ENCODE assay signal across 8 cellular contexts in genomic region chr14:68843471-68844209, GRCh38. TPM values are rescaled to one million over a fixed set of nuclear protein-coding genes. Genes with fewer than 3 reads are reported as not detected.
DNase-seq lines count a peak whose midpoint lies in the region; ATAC-seq and TF ChIP-seq lines count a peak whose summit lies in the region.

No MANE protein-coding gene starts in this region.

- DNase-seq in GM12864 (ENCODE audit: low read depth) (no peak), NAMALWA (ENCODE audit: low spot score) (peak; percentile 57), T-cell (peak; percentile 46 to 80 (median 69)), left ventricle myocardium superior (peak; percentile 89), putamen (ENCODE audit: low spot score) (peak; percentile 30), upper lobe of right lung (peak; percentile 88)
- DNase-seq in activated naive CD8-positive, alpha-beta T cell treated with anti-CD3 and anti-CD28 coated beads, Interleukin-2, amount 50 U/mL, for 24 hours: peak; percentile 85

- no peaks in the 10 kb centered on the region for H3K9me3 Mint-ChIP-seq in T-cell
- H3K9me3 Mint-ChIP-seq in activated naive CD8-positive, alpha-beta T cell treated with anti-CD3 and anti-CD28 coated beads, Interleukin-2, amount 50 U/mL, for 24 hours: no peaks in the 10 kb centered on the region

- H3K27me3 ChIP-seq in upper lobe of right lung: peaks cover 3% of the 10 kb centered on the region

- H3K36me3 Mint-ChIP-seq in T-cell: peaks cover 8% of the 10 kb centered on the region
- H3K36me3 Mint-ChIP-seq in activated naive CD8-positive, alpha-beta T cell treated with anti-CD3 and anti-CD28 coated beads, Interleukin-2, amount 50 U/mL, for 24 hours (ENCODE audit: low read depth): peaks cover 4% of the 10 kb centered on the region

- POLR2A ChIA-PET in T-cell (lab: Charles Lee): no interaction called here

- H3K9me3 ChIP-seq in upper lobe of right lung: no peaks in the 10 kb centered on the region

- H3K4me3 ChIP-seq in GM12864 (ENCODE audit: low read depth, low read length) (no peak overlapping the region), upper lobe of right lung (peak overlapping the region; percentile 34)

- H3K4me3 Mint-ChIP-seq in T-cell: peak overlapping the region; percentile 25 to 50 (median 37)
- peak overlapping the region; percentile 35 for H3K4me3 Mint-ChIP-seq in activated naive CD8-positive, alpha-beta T cell treated with anti-CD3 and anti-CD28 coated beads, Interleukin-2, amount 50 U/mL, for 24 hours

- ATAC-seq in T-cell (replicated peaks in 1 of 4) (peak; percentile 61 to 89 (median 82)), left ventricle myocardium superior (peak; percentile 92), upper lobe of right lung (peak; percentile 97), GM21526 (IDR thresholded peaks at IDR 0.05; ENCODE audit: low FRiP score, unreplicated experiment) (no peak)
- peak; percentile 72 for ATAC-seq in activated naive CD8-positive, alpha-beta T cell treated with anti-CD3 and anti-CD28 coated beads, Interleukin-2, amount 50 U/mL, for 24 hours

- intact Hi-C loops in left ventricle myocardium superior (cut with micrococcal nuclease) (no loop called here), upper lobe of right lung (cut with DNase I) (no loop called here)

- no peaks in the 10 kb centered on the region for H3K36me3 ChIP-seq in upper lobe of right lung

- no peak overlapping the region for H3K27ac ChIP-seq in upper lobe of right lung

- CTCF ChIA-PET in T-cell (lab: Charles Lee): interaction anchor here (0.6 to 2.6 kb wide), 37 partner anchors 11 to 1065 kb away, joined by 3 to 16 read pairs (median 4); no protein-coding TSS in a partner anchor

- H3K4me1 ChIP-seq in upper lobe of right lung: peaks cover 4% of the 10 kb centered on the region

- TF ChIP-seq CTCF in GM12864 (IDR thresholded peaks at IDR 0.05; ENCODE audit: low read depth, low read length, missing control alignments) (peak; percentile 92), upper lobe of right lung (IDR thresholded peaks at IDR 0.05) (peak; percentile 96)

- peaks cover 19 to 32% (median 20%) of the 10 kb centered on the region in 3 donors for H3K4me1 Mint-ChIP-seq in T-cell
- H3K4me1 Mint-ChIP-seq in activated naive CD8-positive, alpha-beta T cell treated with anti-CD3 and anti-CD28 coated beads, Interleukin-2, amount 50 U/mL, for 24 hours: peaks cover 50% of the 10 kb centered on the region

- H3K27ac Mint-ChIP-seq in T-cell: no peak overlapping the region
- no peak overlapping the region for H3K27ac Mint-ChIP-seq in activated naive CD8-positive, alpha-beta T cell treated with anti-CD3 and anti-CD28 coated beads, Interleukin-2, amount 50 U/mL, for 24 hours

- H3K27me3 Mint-ChIP-seq in T-cell: peaks cover 0 to 8% of the 10 kb centered on the region in 2 donors
- peaks cover 4% of the 10 kb centered on the region for H3K27me3 Mint-ChIP-seq in activated naive CD8-positive, alpha-beta T cell treated with anti-CD3 and anti-CD28 coated beads, Interleukin-2, amount 50 U/mL, for 24 hours

RNA-seq across cellular contexts. Expression of gene ZFP36L1, which starts 50.8 kb away (rescaled TPM):
- total RNA-seq in T-cell (100 to 1,000 TPM; 123 to 253 (median 233) TPM), left ventricle myocardium superior (49.2 TPM), upper lobe of right lung (187 TPM)
